In the genomic region with DNA sequence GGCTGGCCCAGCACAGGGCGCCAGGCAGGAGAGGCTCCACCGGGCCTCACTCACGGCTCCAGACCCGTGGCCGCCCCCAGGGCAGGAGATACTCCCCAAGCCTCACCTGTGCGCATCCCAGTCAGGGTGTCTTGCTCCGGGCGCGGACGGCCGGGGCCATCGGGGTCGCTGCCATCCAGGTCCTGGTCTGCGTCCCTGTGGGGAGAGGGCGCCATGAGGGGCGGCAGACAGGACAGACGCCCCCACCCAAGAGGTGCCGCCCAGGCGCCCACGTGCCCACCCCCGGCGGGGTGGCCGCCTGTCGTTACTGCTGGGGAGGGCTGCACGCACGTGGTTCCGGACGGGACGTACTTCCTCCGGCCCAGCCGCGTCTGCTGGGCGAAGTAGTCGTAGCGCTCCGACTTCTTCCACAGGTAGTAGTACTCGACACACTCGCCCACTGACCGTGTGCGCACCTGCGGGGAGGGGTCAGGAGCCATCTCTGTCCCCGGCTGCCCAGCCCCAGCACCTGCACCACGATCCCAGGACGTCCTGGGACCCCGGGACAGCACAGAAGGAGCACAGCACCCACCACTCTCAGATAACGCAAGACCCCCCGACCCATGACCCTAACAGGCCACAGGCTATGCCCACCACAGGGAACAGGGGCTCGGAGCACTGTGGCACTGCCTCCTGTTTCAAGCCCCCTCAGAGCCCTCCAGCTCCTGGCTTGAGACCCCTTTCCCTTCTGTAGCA, we compare ENCODE assay signal across 2 cellular contexts.
TF ChIP-seq lines count a peak whose summit lies in the region.

No MANE protein-coding gene starts in this region.

TF ChIP-seq in SK-N-SH, 30 proteins besides CTCF, POLR2A, EP300 and RAD21:
- TF ChIP-seq CHD2 (IDR thresholded peaks at IDR 0.05; ENCODE audit: low read length, partially characterized antibody): no peak
- TF ChIP-seq, protein P1, sequence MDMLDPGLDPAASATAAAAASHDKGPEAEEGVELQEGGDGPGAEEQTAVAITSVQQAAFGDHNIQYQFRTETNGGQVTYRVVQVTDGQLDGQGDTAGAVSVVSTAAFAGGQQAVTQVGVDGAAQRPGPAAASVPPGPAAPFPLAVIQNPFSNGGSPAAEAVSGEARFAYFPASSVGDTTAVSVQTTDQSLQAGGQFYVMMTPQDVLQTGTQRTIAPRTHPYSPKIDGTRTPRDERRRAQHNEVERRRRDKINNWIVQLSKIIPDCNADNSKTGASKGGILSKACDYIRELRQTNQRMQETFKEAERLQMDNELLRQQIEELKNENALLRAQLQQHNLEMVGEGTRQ (IDR thresholded peaks at IDR 0.05; ENCODE audit: borderline replicate concordance, low read depth, low read length): no peak

TF ChIP-seq in SK-N-SH treated with all-trans-retinoic acid at 6 μM for 48 hours, 23 proteins besides CTCF, POLR2A, EP300 and RAD21:
- TF ChIP-seq ZFP3 (CRISPR knock-in tag; IDR thresholded peaks at IDR 0.05): no peak
- no peak for TF ChIP-seq PPARA (CRISPR knock-in tag; IDR thresholded peaks at IDR 0.05; ENCODE audit: borderline replicate concordance)
- no peak for TF ChIP-seq ISL1 (CRISPR knock-in tag; IDR thresholded peaks at IDR 0.05)
- TF ChIP-seq ZNF8 (CRISPR knock-in tag; IDR thresholded peaks at IDR 0.05): no peak
- TF ChIP-seq, protein P2, sequence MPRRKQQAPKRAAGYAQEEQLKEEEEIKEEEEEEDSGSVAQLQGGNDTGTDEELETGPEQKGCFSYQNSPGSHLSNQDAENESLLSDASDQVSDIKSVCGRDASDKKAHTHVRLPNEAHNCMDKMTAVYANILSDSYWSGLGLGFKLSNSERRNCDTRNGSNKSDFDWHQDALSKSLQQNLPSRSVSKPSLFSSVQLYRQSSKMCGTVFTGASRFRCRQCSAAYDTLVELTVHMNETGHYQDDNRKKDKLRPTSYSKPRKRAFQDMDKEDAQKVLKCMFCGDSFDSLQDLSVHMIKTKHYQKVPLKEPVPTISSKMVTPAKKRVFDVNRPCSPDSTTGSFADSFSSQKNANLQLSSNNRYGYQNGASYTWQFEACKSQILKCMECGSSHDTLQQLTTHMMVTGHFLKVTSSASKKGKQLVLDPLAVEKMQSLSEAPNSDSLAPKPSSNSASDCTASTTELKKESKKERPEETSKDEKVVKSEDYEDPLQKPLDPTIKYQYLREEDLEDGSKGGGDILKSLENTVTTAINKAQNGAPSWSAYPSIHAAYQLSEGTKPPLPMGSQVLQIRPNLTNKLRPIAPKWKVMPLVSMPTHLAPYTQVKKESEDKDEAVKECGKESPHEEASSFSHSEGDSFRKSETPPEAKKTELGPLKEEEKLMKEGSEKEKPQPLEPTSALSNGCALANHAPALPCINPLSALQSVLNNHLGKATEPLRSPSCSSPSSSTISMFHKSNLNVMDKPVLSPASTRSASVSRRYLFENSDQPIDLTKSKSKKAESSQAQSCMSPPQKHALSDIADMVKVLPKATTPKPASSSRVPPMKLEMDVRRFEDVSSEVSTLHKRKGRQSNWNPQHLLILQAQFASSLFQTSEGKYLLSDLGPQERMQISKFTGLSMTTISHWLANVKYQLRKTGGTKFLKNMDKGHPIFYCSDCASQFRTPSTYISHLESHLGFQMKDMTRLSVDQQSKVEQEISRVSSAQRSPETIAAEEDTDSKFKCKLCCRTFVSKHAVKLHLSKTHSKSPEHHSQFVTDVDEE (CRISPR knock-in tag; IDR thresholded peaks at IDR 0.05): no peak
- TF ChIP-seq SNAI2 (CRISPR knock-in tag; IDR thresholded peaks at IDR 0.05): no peak
- TF ChIP-seq ZNF565 (CRISPR knock-in tag; conservative IDR thresholded peaks at IDR 0.05; ENCODE audit: low read depth): no peak
- no peak for TF ChIP-seq ESRRG (CRISPR knock-in tag; IDR thresholded peaks at IDR 0.05)
- no peak for TF ChIP-seq BACH2 (CRISPR knock-in tag; IDR thresholded peaks at IDR 0.05; ENCODE audit: borderline replicate concordance)
- TF ChIP-seq CSDC2 (CRISPR knock-in tag; IDR thresholded peaks at IDR 0.05): no peak
- no peak for TF ChIP-seq GLIS3 (CRISPR knock-in tag; IDR thresholded peaks at IDR 0.05)
- TF ChIP-seq, protein P3, sequence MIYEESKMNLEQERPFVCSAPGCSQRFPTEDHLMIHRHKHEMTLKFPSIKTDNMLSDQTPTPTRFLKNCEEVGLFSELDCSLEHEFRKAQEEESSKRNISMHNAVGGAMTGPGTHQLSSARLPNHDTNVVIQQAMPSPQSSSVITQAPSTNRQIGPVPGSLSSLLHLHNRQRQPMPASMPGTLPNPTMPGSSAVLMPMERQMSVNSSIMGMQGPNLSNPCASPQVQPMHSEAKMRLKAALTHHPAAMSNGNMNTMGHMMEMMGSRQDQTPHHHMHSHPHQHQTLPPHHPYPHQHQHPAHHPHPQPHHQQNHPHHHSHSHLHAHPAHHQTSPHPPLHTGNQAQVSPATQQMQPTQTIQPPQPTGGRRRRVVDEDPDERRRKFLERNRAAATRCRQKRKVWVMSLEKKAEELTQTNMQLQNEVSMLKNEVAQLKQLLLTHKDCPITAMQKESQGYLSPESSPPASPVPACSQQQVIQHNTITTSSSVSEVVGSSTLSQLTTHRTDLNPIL (CRISPR knock-in tag; IDR thresholded peaks at IDR 0.05; ENCODE audit: low read depth): no peak
- TF ChIP-seq ZFP30 (CRISPR knock-in tag; IDR thresholded peaks at IDR 0.05): no peak
- no peak for TF ChIP-seq ARNTL (CRISPR knock-in tag; IDR thresholded peaks at IDR 0.05; ENCODE audit: borderline replicate concordance, low read depth)
- no peak for TF ChIP-seq TOX (CRISPR knock-in tag; IDR thresholded peaks at IDR 0.05; ENCODE audit: borderline replicate concordance)
- TF ChIP-seq, protein P4, sequence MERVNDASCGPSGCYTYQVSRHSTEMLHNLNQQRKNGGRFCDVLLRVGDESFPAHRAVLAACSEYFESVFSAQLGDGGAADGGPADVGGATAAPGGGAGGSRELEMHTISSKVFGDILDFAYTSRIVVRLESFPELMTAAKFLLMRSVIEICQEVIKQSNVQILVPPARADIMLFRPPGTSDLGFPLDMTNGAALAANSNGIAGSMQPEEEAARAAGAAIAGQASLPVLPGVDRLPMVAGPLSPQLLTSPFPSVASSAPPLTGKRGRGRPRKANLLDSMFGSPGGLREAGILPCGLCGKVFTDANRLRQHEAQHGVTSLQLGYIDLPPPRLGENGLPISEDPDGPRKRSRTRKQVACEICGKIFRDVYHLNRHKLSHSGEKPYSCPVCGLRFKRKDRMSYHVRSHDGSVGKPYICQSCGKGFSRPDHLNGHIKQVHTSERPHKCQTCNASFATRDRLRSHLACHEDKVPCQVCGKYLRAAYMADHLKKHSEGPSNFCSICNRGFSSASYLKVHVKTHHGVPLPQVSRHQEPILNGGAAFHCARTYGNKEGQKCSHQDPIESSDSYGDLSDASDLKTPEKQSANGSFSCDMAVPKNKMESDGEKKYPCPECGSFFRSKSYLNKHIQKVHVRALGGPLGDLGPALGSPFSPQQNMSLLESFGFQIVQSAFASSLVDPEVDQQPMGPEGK (CRISPR knock-in tag; IDR thresholded peaks at IDR 0.05; ENCODE audit: borderline replicate concordance): no peak
- no peak for TF ChIP-seq RARB (CRISPR knock-in tag; IDR thresholded peaks at IDR 0.05)
- TF ChIP-seq TCF4 (CRISPR knock-in tag; IDR thresholded peaks at IDR 0.05; ENCODE audit: borderline replicate concordance): no peak
